ENCODE assay signal across 1 cellular context in the genomic region with DNA sequence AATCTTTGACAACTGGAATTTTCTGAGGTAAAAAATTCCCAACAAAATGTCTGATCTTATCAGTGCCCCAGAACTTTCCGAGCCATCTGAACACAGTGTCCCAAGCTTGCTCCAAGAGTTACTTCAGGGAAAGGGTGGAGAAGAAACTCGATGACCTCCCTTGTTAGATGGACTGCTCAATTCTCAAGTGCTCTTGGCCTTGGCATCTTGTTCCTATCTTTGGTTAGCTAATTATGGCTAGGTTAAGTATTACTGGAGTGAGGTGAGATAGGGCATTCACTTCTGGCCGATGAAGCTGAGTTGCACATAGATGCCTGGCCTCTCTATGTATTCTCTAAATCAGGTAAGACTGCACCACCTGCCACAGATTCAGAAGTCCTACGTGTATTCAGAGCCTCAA.
TF ChIP-seq lines count a peak whose summit lies in the region.

No MANE protein-coding gene starts in this region.

TF ChIP-seq in IMR-90, 13 proteins besides CTCF, POLR2A, EP300 and RAD21:
- TF ChIP-seq, protein P1, sequence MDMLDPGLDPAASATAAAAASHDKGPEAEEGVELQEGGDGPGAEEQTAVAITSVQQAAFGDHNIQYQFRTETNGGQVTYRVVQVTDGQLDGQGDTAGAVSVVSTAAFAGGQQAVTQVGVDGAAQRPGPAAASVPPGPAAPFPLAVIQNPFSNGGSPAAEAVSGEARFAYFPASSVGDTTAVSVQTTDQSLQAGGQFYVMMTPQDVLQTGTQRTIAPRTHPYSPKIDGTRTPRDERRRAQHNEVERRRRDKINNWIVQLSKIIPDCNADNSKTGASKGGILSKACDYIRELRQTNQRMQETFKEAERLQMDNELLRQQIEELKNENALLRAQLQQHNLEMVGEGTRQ (IDR thresholded peaks at IDR 0.05; ENCODE audit: low read depth, low read length), result no peak
- TF ChIP-seq NFE2L2 (IDR thresholded peaks at IDR 0.05; ENCODE audit: low read depth, low read length), result no peak
- TF ChIP-seq MAZ (IDR thresholded peaks at IDR 0.05; ENCODE audit: borderline replicate concordance, low read depth, low read length), result no peak
- no peak for TF ChIP-seq CHD1 (IDR thresholded peaks at IDR 0.05; ENCODE audit: low read depth, low read length)
- TF ChIP-seq MAFK (IDR thresholded peaks at IDR 0.05; ENCODE audit: low read depth, low read length), result no peak
- no peak for TF ChIP-seq RFX5 (IDR thresholded peaks at IDR 0.05; ENCODE audit: low read depth, low read length)
- no peak for TF ChIP-seq MXI1 (IDR thresholded peaks at IDR 0.05; ENCODE audit: borderline replicate concordance, low read depth, low read length)
- no peak for TF ChIP-seq BHLHE40 (IDR thresholded peaks at IDR 0.05; ENCODE audit: low read depth, low read length)
- no peak for TF ChIP-seq RCOR1 (IDR thresholded peaks at IDR 0.05; ENCODE audit: insufficient replicate concordance, low read length)
- TF ChIP-seq FOS (IDR thresholded peaks at IDR 0.05; ENCODE audit: low read depth, low read length), result no peak
- TF ChIP-seq, protein P2, sequence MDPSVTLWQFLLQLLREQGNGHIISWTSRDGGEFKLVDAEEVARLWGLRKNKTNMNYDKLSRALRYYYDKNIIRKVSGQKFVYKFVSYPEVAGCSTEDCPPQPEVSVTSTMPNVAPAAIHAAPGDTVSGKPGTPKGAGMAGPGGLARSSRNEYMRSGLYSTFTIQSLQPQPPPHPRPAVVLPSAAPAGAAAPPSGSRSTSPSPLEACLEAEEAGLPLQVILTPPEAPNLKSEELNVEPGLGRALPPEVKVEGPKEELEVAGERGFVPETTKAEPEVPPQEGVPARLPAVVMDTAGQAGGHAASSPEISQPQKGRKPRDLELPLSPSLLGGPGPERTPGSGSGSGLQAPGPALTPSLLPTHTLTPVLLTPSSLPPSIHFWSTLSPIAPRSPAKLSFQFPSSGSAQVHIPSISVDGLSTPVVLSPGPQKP (IDR thresholded peaks at IDR 0.05; ENCODE audit: borderline replicate concordance, low read depth, low read length), result no peak
- TF ChIP-seq SMC3 (IDR thresholded peaks at IDR 0.05; ENCODE audit: low read depth, low read length), result no peak
- no peak for TF ChIP-seq CEBPB (IDR thresholded peaks at IDR 0.05; ENCODE audit: low read depth, low read length)
